8 cellular contexts compared by ENCODE assay signal in genomic region chr12:40158592-40159111, GRCh38. TPM values are rescaled to one million over a fixed set of nuclear protein-coding genes. Genes with fewer than 3 reads are reported as not detected.
DNase-seq lines count a peak whose midpoint lies in the region; ATAC-seq, FAIRE-seq and TF ChIP-seq lines count a peak whose summit lies in the region.

No MANE protein-coding gene starts in this region.

- ATAC-seq in GM19025 (IDR thresholded peaks at IDR 0.05; ENCODE audit: low read depth, unreplicated experiment), result peak; percentile 44
- peak; percentile 62 for ATAC-seq in HG03064 (IDR thresholded peaks at IDR 0.05; ENCODE audit: low read depth, unreplicated experiment)

- H3K36me3 ChIP-seq in SJSA1 (no peaks in the 10 kb centered on the region), parathyroid adenoma (ENCODE audit: control insufficient read depth, insufficient read depth, low read length) (no peaks in the 10 kb centered on the region), kidney (ENCODE audit: control insufficient read depth in 1 of 2, insufficient read depth in 2 of 2, low read length in 2 of 2) (no peaks in the 10 kb centered on the region)

- H3K79me2 ChIP-seq in parathyroid adenoma, result no peaks in the 10 kb centered on the region

- peak; percentile 74 to 76 for DNase-seq in SJSA1 (ENCODE audit: low read depth in 1 of 2, low spot score in 2 of 2)
- no peak for DNase-seq in hepatic stellate cell (ENCODE audit: low spot score)
- no peak for DNase-seq in KG1 (lab: John Stamatoyannopoulos, UW)
- no peak for DNase-seq in kidney
- no peak for DNase-seq in activated CD8-positive, alpha-beta memory T cell treated with anti-CD3 and anti-CD28 coated beads for 24 hours

- intact Hi-C loops in kidney (cut with DNase I), result loop anchor here (10.0 kb wide), 1 partner anchor 66 kb away; the partner anchor contains the start of gene LRRK2

- H3K9ac ChIP-seq in parathyroid adenoma, result no peak overlapping the region
- H3K9ac ChIP-seq in kidney (ENCODE audit: low read length in 2 of 2), result no peak overlapping the region

- H2AFZ ChIP-seq in parathyroid adenoma, result peak overlapping the region; percentile 42

- H3K9me3 ChIP-seq in SJSA1 (replicated peaks) (peaks cover 3% of the 10 kb centered on the region; the same call in 1 of the 2 replicates), parathyroid adenoma (ENCODE audit: control insufficient read depth, low read length) (no peaks in the 10 kb centered on the region), kidney (ENCODE audit: control insufficient read depth in 1 of 2, low read length in 2 of 2) (no peaks in the 10 kb centered on the region)

- H3K4me2 ChIP-seq in parathyroid adenoma (ENCODE audit: low read length), result no peak overlapping the region

- H3K27me3 ChIP-seq in SJSA1 (replicated peaks) (no peaks in the 10 kb centered on the region), parathyroid adenoma (ENCODE audit: control insufficient read depth, insufficient read depth, low read length) (no peaks in the 10 kb centered on the region)

- H3K4me1 ChIP-seq in SJSA1 (replicated peaks) (peaks cover 2% of the 10 kb centered on the region), parathyroid adenoma (peaks cover 21% of the 10 kb centered on the region), kidney (ENCODE audit: control insufficient read depth in 1 of 2, insufficient read depth in 1 of 2, low read depth in 1 of 2, low read length in 2 of 2) (peaks cover 0 to 7% of the 10 kb centered on the region in 2 donors)

- TF ChIP-seq CTCF in parathyroid adenoma (IDR thresholded peaks at IDR 0.05) (no peak), kidney (IDR thresholded peaks at IDR 0.05; ENCODE audit: borderline replicate concordance, extremely low read depth, insufficient read depth) (no peak)

- H3K27ac ChIP-seq in SJSA1 (no peak overlapping the region), parathyroid adenoma (no peak overlapping the region), kidney (ENCODE audit: low read depth in 2 of 2, low read length in 2 of 2) (no peak overlapping the region)

- no peak overlapping the region for H3K4me3 ChIP-seq in SJSA1
- H3K4me3 ChIP-seq in parathyroid adenoma (ENCODE audit: low read depth, low read length), result no peak overlapping the region
- H3K4me3 ChIP-seq in kidney (ENCODE audit: low read length in 2 of 2), result peak overlapping the region in 1 of 2 donors; percentile 15

- FAIRE-seq in kidney (lab: Jason Lieb, UNC), result no peak

RNA-seq across cellular contexts. Expression of gene SLC2A13, which starts 52.8 kb away (rescaled TPM):
- 1.6 and 2.9 TPM in 2 replicates for total RNA-seq in SJSA1 (2014; rRNA removed; shearing (Covaris generic))
- total RNA-seq in kidney, result 18.6 TPM
- 3.9 TPM for polyA plus RNA-seq in kidney (ENCODE audit: insufficient read depth, low read depth, low replicate concordance)

Comparison
In these comparisons a context has a peak if more than half of its experiments do, and no peak if none do; other contexts are left out.
1. DNase-seq: peak in SJSA1 (2 of 2); none in hepatic stellate cell (single experiment), KG1 (single experiment), kidney (single experiment) and activated CD8-positive, alpha-beta memory T cell treated with anti-CD3 and anti-CD28 coated beads for 24 hours (single experiment).